Comparison of ENCODE assay signal across 35 cellular contexts in genomic region chr2:240142859-240143258, GRCh38. TPM values are rescaled to one million over a fixed set of nuclear protein-coding genes. Genes with fewer than 3 reads are reported as not detected.
"Had no signal": no experiment of that assay in that cellular context is flagged by ENCODE, and none has a peak within 500 bp of the region (broad histone marks: within the 10 kb centered on the region; RNA-seq: fewer than 3 reads in every experiment).

No MANE protein-coding gene starts in this region.

- H3K9me3 ChIP-seq: adrenal gland, ascending aorta, gastrocnemius medialis, neutrophil, ovary, prostate gland, suprapubic skin, tibial artery had no signal

- H3K4me3 ChIP-seq: adrenal gland, ascending aorta, cardiac muscle cell, coronary artery, gastrocnemius medialis, hepatocyte, ovary, prostate gland, smooth muscle cell, suprapubic skin, tibial artery had no signal

- H3K27ac Mint-ChIP-seq: activated B cell treated with CpG ODN at 0.5 μM for 24 hours; activated CD8-positive, alpha-beta T cell treated with anti-CD3 and anti-CD28 coated beads for 36 hours; activated naive CD4-positive, alpha-beta T cell treated with anti-CD3 and anti-CD28 coated beads, Interleukin-2, amount 50 U/mL, for 24 hours; activated T-helper 17 cell treated with anti-CD3 and anti-CD28 coated beads, Interleukin-2, amount 50 U/mL, for 72 hours; brain; effector memory CD8-positive, alpha-beta T cell; nephron; T-helper 2 cell treated with Interferon-gamma antibody and Interleukin-4, amounts not matched to agents 5 μg/mL and 100 μg/mL, for 36 hours had no signal

- H3K27ac ChIP-seq: adrenal gland, ascending aorta, cardiac muscle cell, coronary artery, gastrocnemius medialis, hepatocyte, neutrophil, ovary, prostate gland, suprapubic skin, tibial artery had no signal

- H3K36me3 Mint-ChIP-seq: activated naive CD4-positive, alpha-beta T cell treated with anti-CD3 and anti-CD28 coated beads, Interleukin-2, amount 50 U/mL, for 24 hours; brain had no signal

- H3K4me3 Mint-ChIP-seq: activated B cell treated with CpG ODN at 0.5 μM for 24 hours; activated CD8-positive, alpha-beta T cell treated with anti-CD3 and anti-CD28 coated beads for 36 hours; activated naive CD4-positive, alpha-beta T cell treated with anti-CD3 and anti-CD28 coated beads, Interleukin-2, amount 50 U/mL, for 24 hours; activated T-cell treated with anti-CD3 and anti-CD28 coated beads, Interleukin-2, amount 50 U/mL, for 4 hours; activated T-helper 17 cell treated with anti-CD3 and anti-CD28 coated beads, Interleukin-2, amount 50 U/mL, for 72 hours; effector memory CD8-positive, alpha-beta T cell; nephron; T-helper 2 cell treated with Interferon-gamma antibody and Interleukin-4, amounts not matched to agents 5 μg/mL and 100 μg/mL, for 36 hours had no signal

- H3K27me3 Mint-ChIP-seq: activated naive CD4-positive, alpha-beta T cell treated with anti-CD3 and anti-CD28 coated beads, Interleukin-2, amount 50 U/mL, for 24 hours; activated T-helper 17 cell treated with anti-CD3 and anti-CD28 coated beads, Interleukin-2, amount 50 U/mL, for 72 hours had no signal

- ATAC-seq: effector memory CD8-positive, alpha-beta T cell had no signal

- H3K27me3 ChIP-seq: ascending aorta, cardiac muscle cell, gastrocnemius medialis, hepatocyte, ovary had no signal

- H3K4me1 ChIP-seq: adrenal gland, ascending aorta, prostate gland had no signal

- DNase-seq: activated B cell treated with CpG ODN at 0.5 μM for 24 hours; activated CD4-positive, alpha-beta T cell treated with anti-CD3 and anti-CD28 coated beads, Interleukin-2, amount 50 U/mL, for 1 hour; activated CD8-positive, alpha-beta T cell treated with anti-CD3 and anti-CD28 coated beads for 36 hours; activated gamma-delta T cell treated with Interleukin-2 at 50 U/mL for 16 hours; activated T-cell treated with anti-CD3 and anti-CD28 coated beads, Interleukin-2, amount 50 U/mL, for 4 hours; adrenal gland; cerebellar nuclear complex; effector memory CD8-positive, alpha-beta T cell; erythroblast; gastrocnemius medialis; glutamatergic neuron; islet precursor cell; left colon; mesenchymal stem cell; stimulated activated CD4-positive, alpha-beta T cell treated with anti-CD3 and anti-CD28 coated beads, Interleukin-15, amount 100 ng/mL, for 24 hours; stimulated activated CD4-positive, alpha-beta T cell treated with anti-CD3 and anti-CD28 coated beads, Interleukin-2, amount 100 ng/mL, for 24 hours; stimulated activated naive CD4-positive, alpha-beta T cell; T-helper 1 cell; tibial artery had no signal

- H3K36me3 ChIP-seq: adrenal gland, ascending aorta, cardiac muscle cell, gastrocnemius medialis, neutrophil, ovary, prostate gland, suprapubic skin, tibial artery had no signal

- H3K9me3 Mint-ChIP-seq: activated B cell treated with CpG ODN at 0.5 μM for 24 hours; activated CD8-positive, alpha-beta T cell treated with anti-CD3 and anti-CD28 coated beads for 36 hours; activated naive CD4-positive, alpha-beta T cell treated with anti-CD3 and anti-CD28 coated beads, Interleukin-2, amount 50 U/mL, for 24 hours; activated T-cell treated with anti-CD3 and anti-CD28 coated beads, Interleukin-2, amount 50 U/mL, for 4 hours; activated T-helper 17 cell treated with anti-CD3 and anti-CD28 coated beads, Interleukin-2, amount 50 U/mL, for 72 hours; effector memory CD8-positive, alpha-beta T cell had no signal

- H3K4me1 Mint-ChIP-seq: activated naive CD4-positive, alpha-beta T cell treated with anti-CD3 and anti-CD28 coated beads, Interleukin-2, amount 50 U/mL, for 24 hours; activated T-helper 17 cell treated with anti-CD3 and anti-CD28 coated beads, Interleukin-2, amount 50 U/mL, for 72 hours had no signal

RNA-seq across cellular contexts. Expression of gene OTOS, which starts 2.4 kb away (rescaled TPM):
- total RNA-seq: activated B cell treated with CpG ODN at 0.5 μM for 24 hours; activated CD8-positive, alpha-beta T cell treated with anti-CD3 and anti-CD28 coated beads for 36 hours; activated T-cell treated with anti-CD3 and anti-CD28 coated beads, Interleukin-2, amount 50 U/mL, for 4 hours; activated T-helper 17 cell treated with anti-CD3 and anti-CD28 coated beads, Interleukin-2, amount 50 U/mL, for 72 hours; adrenal gland; ascending aorta; cardiac muscle cell; gastrocnemius medialis; left colon; lower leg skin; ovary; prostate gland; smooth muscle cell; suprapubic skin; ureter had no signal
